1 cellular context compared by ENCODE assay signal in genomic region chr10:63132651-63133055, GRCh38.
TF ChIP-seq lines count a peak whose summit lies in the region.

No MANE protein-coding gene starts in this region.

TF ChIP-seq in HepG2, 621 proteins besides CTCF, POLR2A, EP300 and RAD21 (continued from another document):
- TF ChIP-seq FUBP1 (CRISPR knock-in tag; IDR thresholded peaks at IDR 0.05; ENCODE audit: borderline replicate concordance) (no peak), RFXAP (CRISPR knock-in tag; IDR thresholded peaks at IDR 0.05; ENCODE audit: borderline replicate concordance) (0 out of 2 replicates have a peak, but pooled peaks have one; percentile 8), AHR (CRISPR knock-in tag; IDR thresholded peaks at IDR 0.05) (no peak), ZNF317 (CRISPR knock-in tag; IDR thresholded peaks at IDR 0.05) (0 out of 2 replicates have a peak, but pooled peaks have one; percentile 1), USF2 (IDR thresholded peaks at IDR 0.05; ENCODE audit: low read depth, low read length) (no peak), USF2 (CRISPR knock-in tag; IDR thresholded peaks at IDR 0.05; ENCODE audit: borderline replicate concordance) (no peak), EHMT2 (IDR thresholded peaks at IDR 0.05; ENCODE audit: borderline replicate concordance, low read depth, low read length) (peak; percentile 92; the same call in 1 of the 2 replicates), ZBTB44 (CRISPR knock-in tag; IDR thresholded peaks at IDR 0.05) (0 out of 2 replicates have a peak, but pooled peaks have one; percentile 42), HOXA3 (CRISPR knock-in tag; IDR thresholded peaks at IDR 0.05) (no peak), CHD4 (IDR thresholded peaks at IDR 0.05; ENCODE audit: borderline replicate concordance, low read length) (peak; percentile 72; the same call in 1 of the 2 replicates), ZNF878 (CRISPR knock-in tag; IDR thresholded peaks at IDR 0.05) (0 out of 2 replicates have a peak, but pooled peaks have one; percentile 4), SMAD1 (CRISPR knock-in tag; IDR thresholded peaks at IDR 0.05; ENCODE audit: borderline replicate concordance, low read depth) (0 out of 2 replicates have a peak, but pooled peaks have one; percentile 30), CREM (IDR thresholded peaks at IDR 0.05) (no peak), CREM (CRISPR knock-in tag; IDR thresholded peaks at IDR 0.05) (no peak), KIAA2018 (CRISPR knock-in tag; IDR thresholded peaks at IDR 0.05; ENCODE audit: borderline replicate concordance) (0 out of 2 replicates have a peak, but pooled peaks have one; percentile 2), ZNF790 (CRISPR knock-in tag; IDR thresholded peaks at IDR 0.05; ENCODE audit: borderline replicate concordance) (no peak), ZXDC (CRISPR knock-in tag; IDR thresholded peaks at IDR 0.05) (no peak), ELK4 (CRISPR knock-in tag; IDR thresholded peaks at IDR 0.05; ENCODE audit: borderline replicate concordance) (no peak), ZBTB39 (CRISPR knock-in tag; IDR thresholded peaks at IDR 0.05) (0 out of 2 replicates have a peak, but pooled peaks have one; percentile 17), RBAK (CRISPR knock-in tag; IDR thresholded peaks at IDR 0.05) (no peak), ZNF350 (CRISPR knock-in tag; IDR thresholded peaks at IDR 0.05; ENCODE audit: borderline replicate concordance, low read depth) (no peak), ZNF281 (CRISPR knock-in tag; IDR thresholded peaks at IDR 0.05; ENCODE audit: borderline replicate concordance) (0 out of 2 replicates have a peak, but pooled peaks have one; percentile 11), ZFP41 (CRISPR knock-in tag; IDR thresholded peaks at IDR 0.05; ENCODE audit: borderline replicate concordance) (no peak), NR2F2 (IDR thresholded peaks at IDR 0.05; ENCODE audit: borderline replicate concordance, low read depth) (no peak; the same call in 1 of the 2 replicates), ZNF816 (CRISPR knock-in tag; IDR thresholded peaks at IDR 0.05; ENCODE audit: borderline replicate concordance) (0 out of 2 replicates have a peak, but pooled peaks have one; percentile 67)
